ENCODE assay signal across 1 cellular context in the genomic region with DNA sequence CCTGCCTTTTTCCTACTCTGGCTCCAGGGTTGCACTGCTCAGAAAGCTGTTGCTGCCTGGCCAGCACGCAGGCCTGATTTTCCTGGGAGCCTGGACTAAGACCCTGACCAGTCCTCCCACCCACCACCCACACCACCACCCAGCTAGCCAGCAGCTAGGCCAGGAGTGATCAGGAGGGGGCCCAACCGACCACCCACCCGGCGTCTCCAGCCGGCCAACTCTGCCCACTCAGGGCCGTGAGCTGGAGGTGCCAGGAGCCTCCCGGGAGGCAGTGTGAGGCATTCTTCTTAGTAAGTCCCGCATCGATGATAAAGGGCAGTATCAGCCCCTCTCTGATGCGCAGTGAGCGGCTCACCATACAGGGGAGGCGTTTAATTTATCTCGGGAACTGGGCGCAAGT.
TF ChIP-seq lines count a peak whose summit lies in the region.

No MANE protein-coding gene starts in this region.

TF ChIP-seq in K562, 482 proteins besides CTCF, POLR2A, EP300 and RAD21:
- TF ChIP-seq, protein P1, sequence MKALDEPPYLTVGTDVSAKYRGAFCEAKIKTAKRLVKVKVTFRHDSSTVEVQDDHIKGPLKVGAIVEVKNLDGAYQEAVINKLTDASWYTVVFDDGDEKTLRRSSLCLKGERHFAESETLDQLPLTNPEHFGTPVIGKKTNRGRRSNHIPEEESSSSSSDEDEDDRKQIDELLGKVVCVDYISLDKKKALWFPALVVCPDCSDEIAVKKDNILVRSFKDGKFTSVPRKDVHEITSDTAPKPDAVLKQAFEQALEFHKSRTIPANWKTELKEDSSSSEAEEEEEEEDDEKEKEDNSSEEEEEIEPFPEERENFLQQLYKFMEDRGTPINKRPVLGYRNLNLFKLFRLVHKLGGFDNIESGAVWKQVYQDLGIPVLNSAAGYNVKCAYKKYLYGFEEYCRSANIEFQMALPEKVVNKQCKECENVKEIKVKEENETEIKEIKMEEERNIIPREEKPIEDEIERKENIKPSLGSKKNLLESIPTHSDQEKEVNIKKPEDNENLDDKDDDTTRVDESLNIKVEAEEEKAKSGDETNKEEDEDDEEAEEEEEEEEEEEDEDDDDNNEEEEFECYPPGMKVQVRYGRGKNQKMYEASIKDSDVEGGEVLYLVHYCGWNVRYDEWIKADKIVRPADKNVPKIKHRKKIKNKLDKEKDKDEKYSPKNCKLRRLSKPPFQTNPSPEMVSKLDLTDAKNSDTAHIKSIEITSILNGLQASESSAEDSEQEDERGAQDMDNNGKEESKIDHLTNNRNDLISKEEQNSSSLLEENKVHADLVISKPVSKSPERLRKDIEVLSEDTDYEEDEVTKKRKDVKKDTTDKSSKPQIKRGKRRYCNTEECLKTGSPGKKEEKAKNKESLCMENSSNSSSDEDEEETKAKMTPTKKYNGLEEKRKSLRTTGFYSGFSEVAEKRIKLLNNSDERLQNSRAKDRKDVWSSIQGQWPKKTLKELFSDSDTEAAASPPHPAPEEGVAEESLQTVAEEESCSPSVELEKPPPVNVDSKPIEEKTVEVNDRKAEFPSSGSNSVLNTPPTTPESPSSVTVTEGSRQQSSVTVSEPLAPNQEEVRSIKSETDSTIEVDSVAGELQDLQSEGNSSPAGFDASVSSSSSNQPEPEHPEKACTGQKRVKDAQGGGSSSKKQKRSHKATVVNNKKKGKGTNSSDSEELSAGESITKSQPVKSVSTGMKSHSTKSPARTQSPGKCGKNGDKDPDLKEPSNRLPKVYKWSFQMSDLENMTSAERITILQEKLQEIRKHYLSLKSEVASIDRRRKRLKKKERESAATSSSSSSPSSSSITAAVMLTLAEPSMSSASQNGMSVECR (CRISPR knock-in tag; IDR thresholded peaks at IDR 0.05), result 0 out of 2 replicates have a peak, but pooled peaks have one; percentile 33
